Comparison of ENCODE assay signal across 13 cellular contexts in the genomic region with DNA sequence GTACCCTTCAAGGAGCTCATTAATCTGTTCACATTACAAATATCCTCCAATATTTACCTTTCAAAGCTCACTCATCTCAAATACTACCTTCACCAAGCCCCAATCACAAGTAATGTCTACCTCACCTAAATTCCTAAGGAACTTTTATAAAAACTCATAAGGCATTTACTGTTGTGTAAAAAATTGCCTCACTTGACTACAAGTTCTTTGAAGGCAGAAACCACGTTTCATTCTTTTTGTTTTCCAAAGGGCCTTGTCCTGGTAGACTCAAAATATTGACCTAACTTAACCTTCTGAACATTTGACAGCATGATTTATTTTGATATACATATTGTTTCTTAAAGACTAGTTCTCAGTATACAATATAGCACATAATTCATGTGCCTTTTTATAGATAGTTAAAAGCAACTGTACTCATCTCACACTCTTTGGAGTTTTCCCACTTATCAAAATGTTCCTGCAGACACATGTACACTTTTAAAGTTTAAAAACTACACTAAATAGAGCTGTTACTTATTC. TPM values are rescaled to one million over a fixed set of nuclear protein-coding genes. Genes with fewer than 3 reads are reported as not detected.
DNase-seq lines count a peak whose midpoint lies in the region; ATAC-seq and TF ChIP-seq lines count a peak whose summit lies in the region.
"Had no signal": no experiment of that assay in that cellular context is flagged by ENCODE, and none has a peak within 500 bp of the region (broad histone marks: within the 10 kb centered on the region; RNA-seq: fewer than 3 reads in every experiment).

No MANE protein-coding gene starts in this region.

- H3K27me3 Mint-ChIP-seq in CD8-positive, alpha-beta T cell (ENCODE audit: low read depth), result no peaks in the 10 kb centered on the region
- H3K27me3 Mint-ChIP-seq in neural progenitor cell (ENCODE audit: insufficient read depth, low read depth), result no peaks in the 10 kb centered on the region

- TF ChIP-seq CTCF in CD8-positive, alpha-beta T cell (IDR thresholded peaks at IDR 0.05), result no peak
- TF ChIP-seq CTCF in NB4 (IDR thresholded peaks at IDR 0.05; ENCODE audit: low read depth, low read length) (no peak), choroid plexus epithelial cell (conservative IDR thresholded peaks at IDR 0.05; ENCODE audit: low read depth, low read length) (no peak), neural progenitor cell (IDR thresholded peaks at IDR 0.05) (no peak), body of pancreas (IDR thresholded peaks at IDR 0.05) (no peak)

- no peak for DNase-seq in CD8-positive, alpha-beta T cell
- DNase-seq in NB4 (ENCODE audit: low read depth), result no peak
- peak; percentile 14 for DNase-seq in choroid plexus epithelial cell (ENCODE audit: low read depth)
- no peak for DNase-seq in neural progenitor cell (ENCODE audit: low spot score)
- DNase-seq in body of pancreas, result no peak
- DNase-seq in NK-92 (lab: John Stamatoyannopoulos, UW; ENCODE audit: unreplicated experiment), result no peak
- DNase-seq: hypothalamus; MM.1S; NCI-H774; stimulated activated CD4-positive, alpha-beta T cell treated with anti-CD3 and anti-CD28 coated beads, Interleukin-4, amount 100 ng/mL, for 4 hours; thyroid gland had no signal

- H3K4me2 ChIP-seq in neural progenitor cell, result no peak overlapping the region

- no peak overlapping the region for H3K4me3 ChIP-seq in CD8-positive, alpha-beta T cell (ENCODE audit: low read depth, low read length)
- H3K4me3 ChIP-seq in NB4 (ENCODE audit: low read depth, low read length) (peak overlapping the region; percentile 96), choroid plexus epithelial cell (ENCODE audit: low read depth, low read length) (no peak overlapping the region), neural progenitor cell (no peak overlapping the region), body of pancreas (no peak overlapping the region)
- H3K4me3 ChIP-seq: thyroid gland had no signal

- H3K9ac ChIP-seq in neural progenitor cell, result no peak overlapping the region

- H3K4me1 Mint-ChIP-seq in CD8-positive, alpha-beta T cell (ENCODE audit: low read depth), result peaks cover 55% of the 10 kb centered on the region
- H3K4me1 Mint-ChIP-seq in neural progenitor cell, result peaks cover 13% of the 10 kb centered on the region

- intact Hi-C loops in CD8-positive, alpha-beta T cell (cut with DNase I, micrococcal nuclease), result loop anchor here (5.0 kb wide), 3 partner anchors 220 to 1970 kb away; partner anchors contain the start of genes FUBP1 (in 1 of the 2), PIGK (in 1 of the 2) and RABGGTB (in 1 of the 2)
- intact Hi-C loops in body of pancreas (cut with DNase I), result no loop called here

- H3K9me3 ChIP-seq in CD8-positive, alpha-beta T cell (ENCODE audit: low read length), result no peaks in the 10 kb centered on the region
- H3K9me3 ChIP-seq in neural progenitor cell (ENCODE audit: low read depth) (no peaks in the 10 kb centered on the region), body of pancreas (no peaks in the 10 kb centered on the region)
- H3K9me3 ChIP-seq: thyroid gland had no signal

- CTCF ChIA-PET in CD8-positive, alpha-beta T cell (lab: Charles Lee), result interaction anchor here (1.9 kb wide), 1 partner anchor 9 kb away, joined by 7 read pairs; no protein-coding TSS in a partner anchor

- H3K9me3 Mint-ChIP-seq in CD8-positive, alpha-beta T cell, result no peaks in the 10 kb centered on the region
- no peaks in the 10 kb centered on the region for H3K9me3 Mint-ChIP-seq in neural progenitor cell

- no peak overlapping the region for H3K27ac Mint-ChIP-seq in CD8-positive, alpha-beta T cell
- H3K27ac Mint-ChIP-seq in neural progenitor cell, result no peak overlapping the region

- no peak overlapping the region for H3K27ac ChIP-seq in CD8-positive, alpha-beta T cell (ENCODE audit: low read depth, low read length)
- no peak overlapping the region for H3K27ac ChIP-seq in neural progenitor cell
- peak overlapping the region in 1 of 4 donors; percentile 13 for H3K27ac ChIP-seq in body of pancreas
- H3K27ac ChIP-seq: thyroid gland had no signal

- H4K20me1 ChIP-seq in neural progenitor cell (ENCODE audit: low read depth), result peaks cover 47% of the 10 kb centered on the region

- H3K79me2 ChIP-seq in neural progenitor cell (ENCODE audit: low read depth), result peaks cover 73% of the 10 kb centered on the region

- peaks cover 44% of the 10 kb centered on the region for H3K4me1 ChIP-seq in CD8-positive, alpha-beta T cell (ENCODE audit: insufficient read depth, low read length)
- peaks cover 6% of the 10 kb centered on the region for H3K4me1 ChIP-seq in neural progenitor cell
- H3K4me1 ChIP-seq in body of pancreas, result peaks cover 31% of the 10 kb centered on the region

- peak overlapping the region; percentile 49 for H3K4me3 Mint-ChIP-seq in CD8-positive, alpha-beta T cell
- peak overlapping the region; percentile 96 for H3K4me3 Mint-ChIP-seq in neural progenitor cell

- no peaks in the 10 kb centered on the region for H3K27me3 ChIP-seq in CD8-positive, alpha-beta T cell (ENCODE audit: insufficient read depth, low read length)
- H3K27me3 ChIP-seq in neural progenitor cell, result no peaks in the 10 kb centered on the region
- no peaks in the 10 kb centered on the region for H3K27me3 ChIP-seq in body of pancreas
- H3K27me3 ChIP-seq: thyroid gland had no signal

- H3F3A ChIP-seq in neural progenitor cell (ENCODE audit: low read depth), result peaks cover 18% of the 10 kb centered on the region

- no peak for TF ChIP-seq POLR2A in NB4 (IDR thresholded peaks at IDR 0.05; ENCODE audit: extremely low read depth, insufficient read length)
- TF ChIP-seq POLR2A in body of pancreas (IDR thresholded peaks at IDR 0.05), result no peak

- H2AFZ ChIP-seq in neural progenitor cell (replicated peaks), result no peak overlapping the region

- no peaks in the 10 kb centered on the region for H3K36me3 ChIP-seq in CD8-positive, alpha-beta T cell (ENCODE audit: insufficient read depth, low read length)
- H3K36me3 ChIP-seq in neural progenitor cell (no peaks in the 10 kb centered on the region), body of pancreas (replicated peaks in 1 of 2; ENCODE audit: insufficient read depth in 1 of 2, low read depth in 2 of 2) (no peaks in the 10 kb centered on the region)
- H3K36me3 ChIP-seq: thyroid gland had no signal

- peaks cover 9% of the 10 kb centered on the region for H3K36me3 Mint-ChIP-seq in CD8-positive, alpha-beta T cell
- H3K36me3 Mint-ChIP-seq in neural progenitor cell, result peaks cover 2% of the 10 kb centered on the region

- POLR2A ChIA-PET in CD8-positive, alpha-beta T cell (lab: Charles Lee), result interaction anchor here (1.8 to 2.4 kb wide), 2 partner anchors 23 to 74 kb away, joined by 4 to 8 read pairs; partner anchors contain the start of gene MIGA1

- no peak for ATAC-seq in CD8-positive, alpha-beta T cell
- ATAC-seq in HG03432 (IDR thresholded peaks at IDR 0.05; ENCODE audit: unreplicated experiment) (no peak), GM19324 (IDR thresholded peaks at IDR 0.05; ENCODE audit: low FRiP score, unreplicated experiment) (no peak), body of pancreas (no peak)

- WGBS in body of pancreas, 2 donors, result 15 to 17% methylated on average over 1 of the region's 1 CpG

RNA-seq across cellular contexts. Expression of gene USP33, which starts 2.5 kb away (rescaled TPM):
- total RNA-seq in CD8-positive, alpha-beta T cell, result 10 to 100 TPM; 72.1 to 72.2 TPM
- total RNA-seq in neural progenitor cell (ENCODE audit: low replicate concordance) (88.8 and 132 TPM in 2 replicates), body of pancreas (10 to 100 TPM; 53.1 to 65.1 TPM)

RNA-seq across cellular contexts. Expression of gene MIGA1, which starts 22.3 kb away (rescaled TPM):
- 10 to 100 TPM; 11.8 to 13.5 TPM for total RNA-seq in CD8-positive, alpha-beta T cell
- 7.8 and 12.6 TPM in 2 replicates for total RNA-seq in neural progenitor cell (ENCODE audit: low replicate concordance)
- 10 to 100 TPM in 1 of 2 donors, 1 to 10 TPM in 1; 6.6 to 10.4 TPM for total RNA-seq in body of pancreas
